ENCODE assay signal across 16 cellular contexts in the genomic region with DNA sequence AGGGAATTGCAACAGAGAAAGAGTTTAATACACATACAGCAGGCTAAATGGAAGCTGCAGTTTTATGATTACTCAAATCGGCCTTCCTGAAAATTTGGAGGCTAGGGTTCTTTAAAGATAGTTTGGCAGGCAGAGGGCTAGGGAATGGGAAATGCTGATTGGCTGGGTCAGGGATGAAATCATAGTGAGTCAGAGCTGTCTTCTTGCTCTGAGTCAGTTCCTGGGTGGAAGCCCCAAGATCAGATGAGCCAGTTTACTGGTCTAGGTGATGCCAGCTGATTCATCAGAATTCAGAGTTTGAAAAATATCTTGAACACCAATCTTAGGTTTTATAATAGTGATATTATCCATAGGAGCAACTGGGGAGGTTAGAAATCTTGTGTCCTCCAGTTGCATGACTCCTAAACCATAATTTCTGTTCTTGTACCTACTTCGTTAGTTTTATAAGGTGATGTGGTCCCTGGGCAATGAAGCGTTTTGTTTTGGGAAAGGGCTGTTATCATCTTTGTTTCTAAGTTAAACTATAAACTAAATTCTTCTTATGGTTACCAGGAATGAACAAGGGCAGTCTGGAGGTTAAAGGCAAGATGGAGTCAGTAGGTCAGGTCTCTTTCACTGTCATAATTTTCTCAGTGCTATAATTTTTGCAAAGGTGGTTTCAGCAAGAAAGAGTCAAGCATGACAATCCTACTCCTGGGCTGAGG.
DNase-seq lines count a peak whose midpoint lies in the region; ATAC-seq lines count a peak whose summit lies in the region.
"Had no signal": no experiment of that assay in that cellular context is flagged by ENCODE, and none has a peak within 500 bp of the region (broad histone marks: within the 10 kb centered on the region; RNA-seq: fewer than 3 reads in every experiment).

No MANE protein-coding gene starts in this region.

- CTCF ChIA-PET in activated CD8-positive, alpha-beta memory T cell treated with anti-CD3 and anti-CD28 coated beads, Interleukin-2, amount 10 ng/mL, durations not matched to agents 7 days and 5 days (lab: Charles Lee): no interaction called here

- H3K9me3 Mint-ChIP-seq in activated CD8-positive, alpha-beta memory T cell treated with anti-CD3 and anti-CD28 coated beads, Interleukin-2, amount 10 ng/mL, durations not matched to agents 7 days and 5 days (ENCODE audit: low read depth): peaks cover 3% of the 10 kb centered on the region
- peaks cover 20% of the 10 kb centered on the region for H3K9me3 Mint-ChIP-seq in T-helper 2 cell treated with Interferon-gamma antibody and Interleukin-4, amounts not matched to agents 5 μg/mL and 100 μg/mL, for 36 hours

- peaks cover 7% of the 10 kb centered on the region for H3K4me1 Mint-ChIP-seq in activated CD8-positive, alpha-beta memory T cell treated with anti-CD3 and anti-CD28 coated beads, Interleukin-2, amount 10 ng/mL, durations not matched to agents 7 days and 5 days
- no peaks in the 10 kb centered on the region for H3K4me1 Mint-ChIP-seq in T-helper 2 cell treated with Interferon-gamma antibody and Interleukin-4, amounts not matched to agents 5 μg/mL and 100 μg/mL, for 36 hours (ENCODE audit: low read depth)

- peaks cover 19% of the 10 kb centered on the region for H3K27me3 Mint-ChIP-seq in activated CD8-positive, alpha-beta memory T cell treated with anti-CD3 and anti-CD28 coated beads, Interleukin-2, amount 10 ng/mL, durations not matched to agents 7 days and 5 days
- H3K27me3 Mint-ChIP-seq in T-helper 2 cell treated with Interferon-gamma antibody and Interleukin-4, amounts not matched to agents 5 μg/mL and 100 μg/mL, for 36 hours (ENCODE audit: low read depth): peaks cover 6% of the 10 kb centered on the region

- peak; percentile 51 for ATAC-seq in activated CD8-positive, alpha-beta memory T cell treated with anti-CD3 and anti-CD28 coated beads, Interleukin-2, amount 10 ng/mL, durations not matched to agents 7 days and 5 days
- ATAC-seq in esophagus mucosa (peak; percentile 60), GM18870 (IDR thresholded peaks at IDR 0.05; ENCODE audit: unreplicated experiment) (no peak)
- ATAC-seq: left cardiac atrium; naive thymus-derived CD8-positive, alpha-beta T cell; right lobe of liver had no signal

- H3K36me3 Mint-ChIP-seq in activated CD8-positive, alpha-beta memory T cell treated with anti-CD3 and anti-CD28 coated beads, Interleukin-2, amount 10 ng/mL, durations not matched to agents 7 days and 5 days: peaks cover 2% of the 10 kb centered on the region
- peaks cover 1% of the 10 kb centered on the region for H3K36me3 Mint-ChIP-seq in T-helper 2 cell treated with Interferon-gamma antibody and Interleukin-4, amounts not matched to agents 5 μg/mL and 100 μg/mL, for 36 hours (ENCODE audit: low read depth)

- H3K27ac Mint-ChIP-seq in activated CD8-positive, alpha-beta memory T cell treated with anti-CD3 and anti-CD28 coated beads, Interleukin-2, amount 10 ng/mL, durations not matched to agents 7 days and 5 days: no peak overlapping the region
- H3K27ac Mint-ChIP-seq in T-helper 2 cell treated with Interferon-gamma antibody and Interleukin-4, amounts not matched to agents 5 μg/mL and 100 μg/mL, for 36 hours: no peak overlapping the region
- H3K27ac Mint-ChIP-seq: activated T-helper 1 cell treated with anti-CD3 and anti-CD28 coated beads, Interleukin-12 subunit alpha, Interleukin-12 subunit beta, Interleukin-2, Interleukin-4 antibody, amounts not matched to agents 30 ng/mL and 10 ng/mL and 1 ng/mL, durations not matched to agents 14 hours and 24 hours and 36 hours; naive thymus-derived CD8-positive, alpha-beta T cell had no signal

- no peak overlapping the region for H3K4me3 Mint-ChIP-seq in activated CD8-positive, alpha-beta memory T cell treated with anti-CD3 and anti-CD28 coated beads, Interleukin-2, amount 10 ng/mL, durations not matched to agents 7 days and 5 days
- H3K4me3 Mint-ChIP-seq in T-helper 2 cell treated with Interferon-gamma antibody and Interleukin-4, amounts not matched to agents 5 μg/mL and 100 μg/mL, for 36 hours: no peak overlapping the region
- H3K4me3 Mint-ChIP-seq: activated T-helper 1 cell treated with anti-CD3 and anti-CD28 coated beads, Interleukin-12 subunit alpha, Interleukin-12 subunit beta, Interleukin-2, Interleukin-4 antibody, amounts not matched to agents 30 ng/mL and 10 ng/mL and 1 ng/mL, durations not matched to agents 14 hours and 24 hours and 36 hours; naive thymus-derived CD8-positive, alpha-beta T cell had no signal

- peak; percentile 41 for DNase-seq in activated CD8-positive, alpha-beta memory T cell treated with anti-CD3 and anti-CD28 coated beads, Interleukin-2, amount 10 ng/mL, durations not matched to agents 7 days and 5 days
- no peak for DNase-seq in activated CD8-positive, alpha-beta memory T cell treated with anti-CD3 and anti-CD28 coated beads, Interleukin-2, amount 50 U/mL, for 48 hours
- DNase-seq in T-helper 2 cell treated with Interferon-gamma antibody and Interleukin-4, amounts not matched to agents 5 μg/mL and 100 μg/mL, for 36 hours (ENCODE audit: low spot score): peak; percentile 8
- peak; percentile 3 to 15 for DNase-seq in stimulated activated CD8-positive, alpha-beta memory T cell treated with anti-CD3 and anti-CD28 coated beads, Interleukin-15, amount 100 ng/mL, for 48 hours (ENCODE audit: low read depth in 2 of 2)
- DNase-seq in NCI-H128 (lab: John Stamatoyannopoulos, UW; ENCODE audit: unreplicated experiment) (no peak), dermis blood vessel endothelial cell (no peak)
- DNase-seq: colonic mucosa; left cardiac atrium; naive thymus-derived CD8-positive, alpha-beta T cell; NCI-H1436 treated with DMSO at 0.1 percent for 48 hours; NCI-H82; right lobe of liver; SHP77 treated with DMSO at 0.1 percent for 48 hours had no signal

Comparison
In these comparisons a context has a peak if more than half of its experiments do, and no peak if none do; other contexts are left out.
1. DNase-seq: peak in activated CD8-positive, alpha-beta memory T cell treated with anti-CD3 and anti-CD28 coated beads, Interleukin-2, amount 10 ng/mL, durations not matched to agents 7 days and 5 days (single experiment), T-helper 2 cell treated with Interferon-gamma antibody and Interleukin-4, amounts not matched to agents 5 μg/mL and 100 μg/mL, for 36 hours (single experiment) and stimulated activated CD8-positive, alpha-beta memory T cell treated with anti-CD3 and anti-CD28 coated beads, Interleukin-15, amount 100 ng/mL, for 48 hours (2 of 2); none in activated CD8-positive, alpha-beta memory T cell treated with anti-CD3 and anti-CD28 coated beads, Interleukin-2, amount 50 U/mL, for 48 hours (single experiment), NCI-H128 (single experiment) and dermis blood vessel endothelial cell (single experiment).